2 cellular contexts compared by ENCODE assay signal in the genomic region with DNA sequence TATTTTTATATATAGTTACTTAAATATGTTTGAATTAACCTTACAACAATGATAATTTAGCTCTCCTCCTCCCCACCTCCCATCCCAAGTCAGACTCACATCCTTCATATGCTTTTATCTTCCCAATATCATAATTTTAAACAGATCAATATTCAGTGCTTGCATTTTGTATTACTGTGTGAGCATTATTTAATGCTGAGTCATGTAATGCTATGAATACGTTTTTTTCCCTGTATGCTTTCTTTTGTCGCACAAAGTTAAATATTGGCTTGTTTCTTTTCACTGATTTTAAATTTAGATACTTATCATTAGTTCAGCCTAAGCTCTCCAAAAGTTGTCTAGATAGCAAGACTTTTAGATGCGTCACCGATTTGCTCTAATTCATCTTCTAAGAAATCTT.
TF ChIP-seq lines count a peak whose summit lies in the region.

No MANE protein-coding gene starts in this region.

TF ChIP-seq in GM23338, 12 proteins besides CTCF, POLR2A, EP300 and RAD21 (continued from another document):
- TF ChIP-seq CREB1 (CRISPR knock-in tag; IDR thresholded peaks at IDR 0.05; ENCODE audit: low read depth): no peak
- TF ChIP-seq ZNF331 (CRISPR knock-in tag; IDR thresholded peaks at IDR 0.05; ENCODE audit: low read depth): no peak

TF ChIP-seq in K562, 482 proteins besides CTCF, POLR2A, EP300 and RAD21 (continued from another document):
- TF ChIP-seq, protein P1, sequence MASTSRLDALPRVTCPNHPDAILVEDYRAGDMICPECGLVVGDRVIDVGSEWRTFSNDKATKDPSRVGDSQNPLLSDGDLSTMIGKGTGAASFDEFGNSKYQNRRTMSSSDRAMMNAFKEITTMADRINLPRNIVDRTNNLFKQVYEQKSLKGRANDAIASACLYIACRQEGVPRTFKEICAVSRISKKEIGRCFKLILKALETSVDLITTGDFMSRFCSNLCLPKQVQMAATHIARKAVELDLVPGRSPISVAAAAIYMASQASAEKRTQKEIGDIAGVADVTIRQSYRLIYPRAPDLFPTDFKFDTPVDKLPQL (IDR thresholded peaks at IDR 0.05; ENCODE audit: extremely low read depth, insufficient read length): no peak
- TF ChIP-seq MAFG (tag; conservative IDR thresholded peaks at IDR 0.05): peak; percentile 81
- TF ChIP-seq, protein P2, sequence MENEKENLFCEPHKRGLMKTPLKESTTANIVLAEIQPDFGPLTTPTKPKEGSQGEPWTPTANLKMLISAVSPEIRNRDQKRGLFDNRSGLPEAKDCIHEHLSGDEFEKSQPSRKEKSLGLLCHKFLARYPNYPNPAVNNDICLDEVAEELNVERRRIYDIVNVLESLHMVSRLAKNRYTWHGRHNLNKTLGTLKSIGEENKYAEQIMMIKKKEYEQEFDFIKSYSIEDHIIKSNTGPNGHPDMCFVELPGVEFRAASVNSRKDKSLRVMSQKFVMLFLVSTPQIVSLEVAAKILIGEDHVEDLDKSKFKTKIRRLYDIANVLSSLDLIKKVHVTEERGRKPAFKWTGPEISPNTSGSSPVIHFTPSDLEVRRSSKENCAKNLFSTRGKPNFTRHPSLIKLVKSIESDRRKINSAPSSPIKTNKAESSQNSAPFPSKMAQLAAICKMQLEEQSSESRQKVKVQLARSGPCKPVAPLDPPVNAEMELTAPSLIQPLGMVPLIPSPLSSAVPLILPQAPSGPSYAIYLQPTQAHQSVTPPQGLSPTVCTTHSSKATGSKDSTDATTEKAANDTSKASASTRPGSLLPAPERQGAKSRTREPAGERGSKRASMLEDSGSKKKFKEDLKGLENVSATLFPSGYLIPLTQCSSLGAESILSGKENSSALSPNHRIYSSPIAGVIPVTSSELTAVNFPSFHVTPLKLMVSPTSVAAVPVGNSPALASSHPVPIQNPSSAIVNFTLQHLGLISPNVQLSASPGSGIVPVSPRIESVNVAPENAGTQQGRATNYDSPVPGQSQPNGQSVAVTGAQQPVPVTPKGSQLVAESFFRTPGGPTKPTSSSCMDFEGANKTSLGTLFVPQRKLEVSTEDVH (IDR thresholded peaks at IDR 0.05; ENCODE audit: low read depth, partially characterized antibody): no peak
